In genomic region chr12:110403975-110404675, GRCh38 we compare ENCODE assay signal across 8 cellular contexts. TPM values are rescaled to one million over a fixed set of nuclear protein-coding genes. Genes with fewer than 3 reads are reported as not detected.
A peak's percentile ranks its signal among the peaks of the same experiment; 100 is the strongest.
DNase-seq lines count a peak whose midpoint lies in the region; ATAC-seq and TF ChIP-seq lines count a peak whose summit lies in the region.

No MANE protein-coding gene starts in this region.

- no peaks in the 10 kb centered on the region for H3K27me3 ChIP-seq in kidney epithelial cell (ENCODE audit: control insufficient read depth, insufficient read depth, low read length)

- no peaks in the 10 kb centered on the region for H3K27me3 Mint-ChIP-seq in activated CD4-positive, alpha-beta T cell treated with anti-CD3 and anti-CD28 coated beads for 36 hours

- peak overlapping the region; percentile 78 for H3K4me3 ChIP-seq in kidney epithelial cell (ENCODE audit: low read depth, low read length)

- DNase-seq in DMS153 (lab: John Stamatoyannopoulos, UW) (peak; percentile 23), NCI-H345 (lab: John Stamatoyannopoulos, UW) (peak; percentile 81), cerebellum (ENCODE audit: low spot score) (peak; percentile 79), kidney epithelial cell (ENCODE audit: low read depth) (no peak)
- peak; percentile 87 for DNase-seq in activated CD4-positive, alpha-beta T cell treated with anti-CD3 and anti-CD28 coated beads for 36 hours
- peak; percentile 62 to 67 for DNase-seq in stimulated activated CD4-positive, alpha-beta T cell treated with anti-CD3 and anti-CD28 coated beads, Interleukin-15, amount 100 ng/mL, for 1 hour (ENCODE audit: low read depth in 1 of 2, low spot score in 1 of 2)

- POLR2A ChIA-PET in activated CD4-positive, alpha-beta T cell treated with anti-CD3 and anti-CD28 coated beads for 36 hours (lab: Charles Lee): no interaction called here

- intact Hi-C loops in activated CD4-positive, alpha-beta T cell treated with anti-CD3 and anti-CD28 coated beads for 36 hours (cut with DNase I, micrococcal nuclease): loop anchor here (1.0 to 5.0 kb wide), 12 partner anchors 27 to 832 kb away; partner anchors contain the start of genes ATP2A2 (in 2 of the 2), ARPC3 (in 1 of the 2), FAM216A (in 1 of the 2) and FAM222A (in 1 of the 2)

- no peak for TF ChIP-seq CTCF in kidney epithelial cell (IDR thresholded peaks at IDR 0.05; ENCODE audit: insufficient read depth, low read length, poor library complexity, severe bottlenecking)

- peak overlapping the region; percentile 99 for H3K27ac Mint-ChIP-seq in activated CD4-positive, alpha-beta T cell treated with anti-CD3 and anti-CD28 coated beads for 36 hours

- ATAC-seq in HG03045 (IDR thresholded peaks at IDR 0.05; ENCODE audit: unreplicated experiment) (peak; percentile 45), HG02840 (IDR thresholded peaks at IDR 0.05; ENCODE audit: low FRiP score, unreplicated experiment) (no peak)
- ATAC-seq in activated CD4-positive, alpha-beta T cell treated with anti-CD3 and anti-CD28 coated beads for 36 hours: peak; percentile 59

- H3K36me3 Mint-ChIP-seq in activated CD4-positive, alpha-beta T cell treated with anti-CD3 and anti-CD28 coated beads for 36 hours (ENCODE audit: low read depth): peaks cover 20% of the 10 kb centered on the region

- H3K9me3 Mint-ChIP-seq in activated CD4-positive, alpha-beta T cell treated with anti-CD3 and anti-CD28 coated beads for 36 hours (ENCODE audit: low read depth): no peaks in the 10 kb centered on the region

- H3K4me3 Mint-ChIP-seq in activated CD4-positive, alpha-beta T cell treated with anti-CD3 and anti-CD28 coated beads for 36 hours: peak overlapping the region; percentile 88

- CTCF ChIA-PET in activated CD4-positive, alpha-beta T cell treated with anti-CD3 and anti-CD28 coated beads for 36 hours (lab: Charles Lee): interaction anchor here (1.0 to 2.3 kb wide), 3 partner anchors 25 to 124 kb away, joined by 3 to 8 read pairs (median 4); partner anchors contain the start of gene ATP2A2

- H3K36me3 ChIP-seq in kidney epithelial cell (ENCODE audit: control insufficient read depth, insufficient read depth, low read length): no peaks in the 10 kb centered on the region

- peaks cover 21% of the 10 kb centered on the region for H3K4me1 Mint-ChIP-seq in activated CD4-positive, alpha-beta T cell treated with anti-CD3 and anti-CD28 coated beads for 36 hours

RNA-seq across cellular contexts. Expression of gene ANAPC7, which starts 0.6 kb away (rescaled TPM):
- 10 to 100 TPM; 52.6 to 63.6 TPM for total RNA-seq in activated CD4-positive, alpha-beta T cell treated with anti-CD3 and anti-CD28 coated beads for 36 hours
- 58.5 TPM for total RNA-seq in cerebellum
- total RNA-seq in kidney epithelial cell: 49.0 and 51.3 TPM in 2 replicates

RNA-seq across cellular contexts. Expression of gene ARPC3, which starts 46.0 kb away (rescaled TPM):
- total RNA-seq in activated CD4-positive, alpha-beta T cell treated with anti-CD3 and anti-CD28 coated beads for 36 hours: 100 to 1,000 TPM; 244 to 422 TPM
- 61.0 TPM for total RNA-seq in cerebellum
- total RNA-seq in kidney epithelial cell: 796 and 823 TPM in 2 replicates
